In genomic region chr7:128356546-128357365, GRCh38 we compare ENCODE assay signal across 22 cellular contexts. TPM values are rescaled to one million over a fixed set of nuclear protein-coding genes. Genes with fewer than 3 reads are reported as not detected.
DNase-seq lines count a peak whose midpoint lies in the region; ATAC-seq, FAIRE-seq and TF ChIP-seq lines count a peak whose summit lies in the region.
"Had no signal": no experiment of that assay in that cellular context is flagged by ENCODE, and none has a peak within 500 bp of the region (broad histone marks: within the 10 kb centered on the region; RNA-seq: fewer than 3 reads in every experiment).

No MANE protein-coding gene starts in this region.

- no peaks in the 10 kb centered on the region for H3K9me3 Mint-ChIP-seq in MCF 10A (ENCODE audit: unreplicated experiment)
- no peaks in the 10 kb centered on the region for H3K9me3 Mint-ChIP-seq in mesothelial cell of epicardium
- H3K9me3 Mint-ChIP-seq in type B pancreatic cell = no peaks in the 10 kb centered on the region

- H3K27me3 Mint-ChIP-seq in MCF 10A (ENCODE audit: insufficient read depth, unreplicated experiment) = peaks cover 32% of the 10 kb centered on the region
- H3K27me3 Mint-ChIP-seq in mesothelial cell of epicardium (ENCODE audit: low read depth) = peaks cover 5% of the 10 kb centered on the region
- H3K27me3 Mint-ChIP-seq in type B pancreatic cell = peaks cover 43% of the 10 kb centered on the region

- peaks cover 6% of the 10 kb centered on the region for H3K4me1 Mint-ChIP-seq in MCF 10A (ENCODE audit: insufficient read depth, unreplicated experiment)
- peaks cover 14% of the 10 kb centered on the region for H3K4me1 Mint-ChIP-seq in mesothelial cell of epicardium
- H3K4me1 Mint-ChIP-seq in type B pancreatic cell (ENCODE audit: unreplicated experiment) = peaks cover 16% of the 10 kb centered on the region

- H3K27ac ChIP-seq in breast epithelium = no peak overlapping the region
- peak overlapping the region; percentile 31 for H3K27ac ChIP-seq in VCaP
- H3K27ac ChIP-seq in kidney (ENCODE audit: low read depth in 2 of 2, low read length in 2 of 2) = no peak overlapping the region
- H3K27ac ChIP-seq: 22Rv1, Peyer's patch had no signal

- TF ChIP-seq POLR2A in breast epithelium (IDR thresholded peaks at IDR 0.05) = no peak

- no peak for FAIRE-seq in kidney (lab: Jason Lieb, UNC)
- FAIRE-seq: GM12878, H54, HepG2 had no signal

- H3K4me3 ChIP-seq in breast epithelium (no peak overlapping the region), kidney (ENCODE audit: low read length in 2 of 2) (no peak overlapping the region)
- H3K4me3 ChIP-seq: GM12878, Peyer's patch had no signal

- H3K4me1 ChIP-seq in breast epithelium (peaks cover 0 to 4% of the 10 kb centered on the region in 2 donors), kidney (ENCODE audit: control insufficient read depth in 1 of 2, insufficient read depth in 1 of 2, low read depth in 1 of 2, low read length in 2 of 2) (peaks cover 0 to 10% of the 10 kb centered on the region in 2 donors)

- POLR2A ChIA-PET in MCF 10A (lab: Yijun Ruan, JAX) = interaction anchor here (1.6 kb wide), 1 partner anchor 13 kb away, joined by 5 read pairs; the partner anchor contains the start of gene RBM28

- CTCF ChIA-PET in MCF 10A (lab: Yijun Ruan, JAX) = interaction anchor here (2.0 to 5.7 kb wide), 2 partner anchors 9 to 31 kb away, joined by 18 to 34 read pairs; no protein-coding TSS in a partner anchor

- H3K4me3 Mint-ChIP-seq in MCF 10A (ENCODE audit: unreplicated experiment) (no peak overlapping the region), mesothelial cell of epicardium (no peak overlapping the region), type B pancreatic cell (peak overlapping the region; percentile 72)

- TF ChIP-seq CTCF in MCF 10A (IDR thresholded peaks at IDR 0.05; ENCODE audit: unreplicated experiment) = no peak
- TF ChIP-seq CTCF in breast epithelium (IDR thresholded peaks at IDR 0.05) = no peak
- TF ChIP-seq CTCF in VCaP (conservative IDR thresholded peaks at IDR 0.05) = no peak
- TF ChIP-seq CTCF in mesothelial cell of epicardium (IDR thresholded peaks at IDR 0.05; ENCODE audit: unreplicated experiment) = no peak
- TF ChIP-seq CTCF in type B pancreatic cell (conservative IDR thresholded peaks at IDR 0.05) = no peak
- TF ChIP-seq CTCF in kidney (IDR thresholded peaks at IDR 0.05; ENCODE audit: borderline replicate concordance, extremely low read depth, insufficient read depth) = no peak

- H3K27ac Mint-ChIP-seq in MCF 10A (ENCODE audit: low read depth, unreplicated experiment) = peak overlapping the region; percentile 49
- peak overlapping the region; percentile 41 for H3K27ac Mint-ChIP-seq in mesothelial cell of epicardium
- peak overlapping the region; percentile 51 for H3K27ac Mint-ChIP-seq in type B pancreatic cell

- peaks cover 0 to 17% of the 10 kb centered on the region in 2 donors for H3K27me3 ChIP-seq in breast epithelium

- no peak overlapping the region for H3K9ac ChIP-seq in kidney (ENCODE audit: low read length in 2 of 2)

- no peak for ATAC-seq in GM18907 (IDR thresholded peaks at IDR 0.05; ENCODE audit: unreplicated experiment)
- no peak for ATAC-seq in GM19467 (IDR thresholded peaks at IDR 0.05; ENCODE audit: unreplicated experiment)
- ATAC-seq: GM12878, HepG2 had no signal

- H3K9me3 ChIP-seq in breast epithelium = no peaks in the 10 kb centered on the region
- no peaks in the 10 kb centered on the region for H3K9me3 ChIP-seq in kidney (ENCODE audit: control insufficient read depth in 1 of 2, low read length in 2 of 2)
- H3K9me3 ChIP-seq: Caco-2, Peyer's patch had no signal

- no peaks in the 10 kb centered on the region for H3K36me3 ChIP-seq in breast epithelium
- H3K36me3 ChIP-seq in kidney (ENCODE audit: control insufficient read depth in 1 of 2, insufficient read depth in 2 of 2, low read length in 2 of 2) = no peaks in the 10 kb centered on the region
- H3K36me3 ChIP-seq: Peyer's patch had no signal

- DNase-seq in MCF 10A (ENCODE audit: unreplicated experiment) (no peak), breast epithelium (ENCODE audit: low spot score in 2 of 2) (no peak), mesothelial cell of epicardium (ENCODE audit: low spot score in 2 of 2, unreplicated experiment in 2 of 2) (no peak), type B pancreatic cell (ENCODE audit: extremely low spot score, unreplicated experiment) (no peak), kidney (no peak)
- DNase-seq: Caco-2, DMS53, Karpas-422, NCI-H1105 treated with DMSO at 0.1 percent for 48 hours, NCI-H187, NCI-H446 treated with DMSO at 0.1 percent for 48 hours, NCI-H774, Peyer's patch, SHP77 treated with DMSO at 0.1 percent for 48 hours had no signal

- intact Hi-C loops in MCF 10A (cut with micrococcal nuclease) = no loop called here
- intact Hi-C loops in breast epithelium (cut with DNase I; ENCODE audit: low total_unique reads) = no loop called here
- intact Hi-C loops in kidney (cut with DNase I) = no loop called here

- H3K36me3 Mint-ChIP-seq in MCF 10A (ENCODE audit: insufficient read depth, unreplicated experiment) (no peaks in the 10 kb centered on the region), mesothelial cell of epicardium (no peaks in the 10 kb centered on the region), type B pancreatic cell (peaks cover 7% of the 10 kb centered on the region)

- BruUV-seq in MCF 10A (replicated peaks; lab: Mats Ljungman, UMichigan) = no TSS peak

RNA-seq across cellular contexts. Expression of gene PRRT4, which starts 4.7 kb away (rescaled TPM):
- total RNA-seq in MCF 10A (2022) (not detected in 2 replicates), breast epithelium (1 to 10 TPM in 1 of 3 donors, under 1 TPM in 2; under 0.01 to 3.8 (median 0.44) TPM), mesothelial cell of epicardium (7.9 to 9.5 TPM (median 9.1 TPM) in 3 replicates), type B pancreatic cell (ENCODE audit: low replicate concordance) (7.0 and 7.7 TPM in 2 replicates), kidney (not detected)
- polyA plus RNA-seq in kidney (ENCODE audit: insufficient read depth, low read depth, low replicate concordance) = not detected
- total RNA-seq: GM12878, HepG2 had no signal
- polyA plus RNA-seq: CD14-positive monocyte, GM12878, HepG2 had no signal

RNA-seq across cellular contexts. Expression of gene RBM28, which starts 13.0 kb away (rescaled TPM):
- total RNA-seq in MCF 10A (2022) (61.5 and 63.8 TPM in 2 replicates), breast epithelium (10 to 100 TPM; 28.8 to 47.5 (median 35.7) TPM), mesothelial cell of epicardium (76.8 to 80.6 TPM (median 78.5 TPM) in 3 replicates), type B pancreatic cell (ENCODE audit: low replicate concordance) (49.0 and 59.7 TPM in 2 replicates), kidney (35.2 TPM)
- 11.5 TPM for polyA plus RNA-seq in kidney (ENCODE audit: insufficient read depth, low read depth, low replicate concordance)

RNA-seq across cellular contexts. Expression of gene IMPDH1, which starts 53.0 kb away (rescaled TPM):
- total RNA-seq in MCF 10A (2022) (66.4 and 74.0 TPM in 2 replicates), breast epithelium (10 to 100 TPM; 31.8 to 68.8 (median 58.2) TPM), mesothelial cell of epicardium (39.3 to 41.9 TPM (median 41.7 TPM) in 3 replicates), type B pancreatic cell (ENCODE audit: low replicate concordance) (34.4 and 42.2 TPM in 2 replicates), kidney (40.3 TPM)
- 20.9 TPM for polyA plus RNA-seq in kidney (ENCODE audit: insufficient read depth, low read depth, low replicate concordance)
